7 cellular contexts compared by ENCODE assay signal in genomic region chr19:40282920-40283319, GRCh38. TPM values are rescaled to one million over a fixed set of nuclear protein-coding genes. Genes with fewer than 3 reads are reported as not detected.
A peak's percentile ranks its signal among the peaks of the same experiment; 100 is the strongest.
DNase-seq lines count a peak whose midpoint lies in the region; ATAC-seq and TF ChIP-seq lines count a peak whose summit lies in the region.

No MANE protein-coding gene starts in this region.

- peak overlapping the region; percentile 99 for H3K4me3 Mint-ChIP-seq in Caco-2 (ENCODE audit: unreplicated experiment)
- H3K4me3 Mint-ChIP-seq in endothelial cell (ENCODE audit: unreplicated experiment): peak overlapping the region; percentile 13

- POLR2A ChIA-PET in Caco-2 (lab: Charles Lee): no interaction called here

- H3K36me3 Mint-ChIP-seq in Caco-2 (ENCODE audit: insufficient read depth, unreplicated experiment) (peaks cover 13% of the 10 kb centered on the region), endothelial cell (ENCODE audit: low read depth, unreplicated experiment) (peaks cover 4% of the 10 kb centered on the region)

- no TSS peak for BruUV-seq in Caco-2 (replicated peaks; lab: Mats Ljungman, UMichigan)

- H3K27me3 Mint-ChIP-seq in Caco-2 (ENCODE audit: insufficient read depth, unreplicated experiment): no peaks in the 10 kb centered on the region
- peaks cover 10% of the 10 kb centered on the region for H3K27me3 Mint-ChIP-seq in endothelial cell (ENCODE audit: unreplicated experiment)

- H3K27me3 ChIP-seq in Caco-2 (replicated peaks; ENCODE audit: control insufficient read depth, insufficient read depth, low read length) (no peaks in the 10 kb centered on the region), NT2/D1 (ENCODE audit: insufficient read depth, insufficient read length) (no peaks in the 10 kb centered on the region), psoas muscle (ENCODE audit: insufficient read depth in 3 of 3, low read length in 2 of 3) (no peaks in the 10 kb centered on the region), WERI-Rb-1 (ENCODE audit: insufficient read depth, low read depth, severe bottlenecking) (no peaks in the 10 kb centered on the region)

- no peak overlapping the region for H3K4me3 ChIP-seq in Caco-2 (ENCODE audit: low read depth, low read length)
- H3K4me3 ChIP-seq in NT2/D1 (ENCODE audit: insufficient read length, low read depth): no peak overlapping the region
- H3K4me3 ChIP-seq in psoas muscle: peak overlapping the region; percentile 15
- no peak overlapping the region for H3K4me3 ChIP-seq in WERI-Rb-1 (ENCODE audit: low read depth, low read length)

- 61 to 67% (median 62%) methylated on average over 4 of the region's 4 CpGs for WGBS in psoas muscle, 3 donors

- ATAC-seq in psoas muscle: no peak

- H3K9me3 Mint-ChIP-seq in Caco-2 (ENCODE audit: unreplicated experiment) (no peaks in the 10 kb centered on the region), endothelial cell (ENCODE audit: unreplicated experiment) (no peaks in the 10 kb centered on the region)

- H3K36me3 ChIP-seq in Caco-2 (ENCODE audit: control insufficient read depth, insufficient read depth, low read length): peaks cover 1% of the 10 kb centered on the region; the same call in 1 of the 2 replicates
- peaks cover 26% of the 10 kb centered on the region for H3K36me3 ChIP-seq in NT2/D1 (ENCODE audit: insufficient read depth, insufficient read length, low read length)
- peaks cover 0 to 8% of the 10 kb centered on the region in 2 donors for H3K36me3 ChIP-seq in psoas muscle (ENCODE audit: insufficient read depth in 1 of 2, low read depth in 1 of 2)
- H3K36me3 ChIP-seq in WERI-Rb-1: peaks cover 9% of the 10 kb centered on the region

- H3K9me3 ChIP-seq in Caco-2 (no peaks in the 10 kb centered on the region), NT2/D1 (ENCODE audit: insufficient read depth, low read length) (no peaks in the 10 kb centered on the region), psoas muscle (no peaks in the 10 kb centered on the region), WERI-Rb-1 (ENCODE audit: severe bottlenecking) (no peaks in the 10 kb centered on the region)

- TF ChIP-seq CTCF in Caco-2 (IDR thresholded peaks at IDR 0.05; ENCODE audit: insufficient read depth in 1 of 2, low read depth in 1 of 2, low read length in 1 of 2, severe bottlenecking in 1 of 2, unreplicated experiment in 1 of 2) (no peak), endothelial cell (IDR thresholded peaks at IDR 0.05; ENCODE audit: unreplicated experiment) (no peak), psoas muscle (IDR thresholded peaks at IDR 0.05) (no peak), WERI-Rb-1 (IDR thresholded peaks at IDR 0.05; ENCODE audit: low read depth, low read length) (no peak)

- no peak for DNase-seq in Caco-2
- no peak for DNase-seq in NT2/D1 (ENCODE audit: low read depth, low spot score)
- DNase-seq in endothelial cell (ENCODE audit: low spot score): no peak
- no peak for DNase-seq in psoas muscle
- no peak for DNase-seq in midbrain (lab: John Stamatoyannopoulos, UW)
- DNase-seq in WERI-Rb-1: no peak
- DNase-seq in NCI-H510A (lab: John Stamatoyannopoulos, UW): no peak

- CTCF ChIA-PET in Caco-2 (lab: Charles Lee): interaction anchor here (1.4 kb wide), 1 partner anchor 30 kb away, joined by 5 read pairs; no protein-coding TSS in a partner anchor

- no peak overlapping the region for H3K27ac Mint-ChIP-seq in Caco-2 (ENCODE audit: unreplicated experiment)
- peak overlapping the region; percentile 38 for H3K27ac Mint-ChIP-seq in endothelial cell (ENCODE audit: unreplicated experiment)

- intact Hi-C loops in Caco-2 (cut with micrococcal nuclease; ENCODE audit: unreplicated experiment) (no loop called here), psoas muscle (cut with DNase I) (loop anchor here in 1 of 2 donors (5.0 kb wide), 1 partner anchor 51 kb away; no protein-coding TSS in a partner anchor)

- H3K4me1 Mint-ChIP-seq in Caco-2 (ENCODE audit: low read depth, unreplicated experiment): no peaks in the 10 kb centered on the region
- peaks cover 19% of the 10 kb centered on the region for H3K4me1 Mint-ChIP-seq in endothelial cell (ENCODE audit: unreplicated experiment)

- peak overlapping the region; percentile 95 for H3K9ac ChIP-seq in NT2/D1 (ENCODE audit: insufficient read length, low read depth)

- H3K4me1 ChIP-seq in Caco-2 (peaks cover 8% of the 10 kb centered on the region), NT2/D1 (ENCODE audit: insufficient read depth, insufficient read length) (peaks cover 21% of the 10 kb centered on the region), psoas muscle (peaks cover 63% of the 10 kb centered on the region)

- H3K27ac ChIP-seq in psoas muscle: peak overlapping the region; percentile 87
- H3K27ac ChIP-seq in WERI-Rb-1: no peak overlapping the region; the same call in 1 of the 2 replicates

RNA-seq across cellular contexts. Expression of gene AKT2, which starts 2.2 kb away (rescaled TPM):
- total RNA-seq in Caco-2 (2022) (164 and 169 TPM in 2 replicates), endothelial cell (ENCODE audit: unreplicated experiment) (89.8 TPM), psoas muscle (100 to 1,000 TPM; 135 to 194 (median 173) TPM)
- polyA plus RNA-seq in psoas muscle: 100 to 1,000 TPM in 1 of 3 donors, 10 to 100 TPM in 2; 81.8 to 139 (median 98.0) TPM

RNA-seq across cellular contexts. Expression of gene CCNP, which starts 56.4 kb away (rescaled TPM):
- total RNA-seq in Caco-2 (2022): 4.1 and 5.3 TPM in 2 replicates
- 0.18 TPM for total RNA-seq in endothelial cell (ENCODE audit: unreplicated experiment)
- not detected for total RNA-seq in psoas muscle
- under 1 TPM in 1 of 3 donors, not detected in 2; 0.04 TPM for polyA plus RNA-seq in psoas muscle
